14 cellular contexts compared by ENCODE assay signal in the genomic region with DNA sequence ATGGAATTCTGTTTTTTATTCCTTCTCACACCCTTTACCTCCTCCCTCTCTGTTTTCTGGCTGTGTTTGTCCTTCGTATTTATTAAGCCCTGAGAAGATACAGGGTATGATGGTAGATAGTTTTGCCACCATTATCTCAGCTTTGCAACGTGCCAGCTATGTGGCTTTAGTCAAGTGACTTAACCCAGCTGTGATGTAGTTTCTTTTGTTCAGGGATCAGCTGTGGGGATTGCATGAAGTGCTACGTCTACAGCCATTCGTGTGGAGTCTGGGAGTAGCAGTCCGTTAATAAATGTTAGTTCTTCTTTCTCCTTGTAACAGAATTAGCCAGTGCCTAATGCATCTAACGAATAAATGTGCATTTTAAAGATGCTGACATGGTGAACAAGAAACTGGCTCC.
A peak's percentile ranks its signal among the peaks of the same experiment; 100 is the strongest.
DNase-seq lines count a peak whose midpoint lies in the region; ATAC-seq lines count a peak whose summit lies in the region.
"Had no signal": no experiment of that assay in that cellular context is flagged by ENCODE, and none has a peak within 500 bp of the region (broad histone marks: within the 10 kb centered on the region; RNA-seq: fewer than 3 reads in every experiment).

No MANE protein-coding gene starts in this region.

- no peak overlapping the region for H2BK5ac ChIP-seq in neuronal stem cell (ENCODE audit: low read length)

- no peaks in the 10 kb centered on the region for H3K79me1 ChIP-seq in neuronal stem cell (ENCODE audit: low read depth, low read length)

- no peak overlapping the region for H3K4me3 Mint-ChIP-seq in T-helper 17 cell
- no peak overlapping the region for H3K4me3 Mint-ChIP-seq in activated CD4-positive, alpha-beta T cell treated with anti-CD3 and anti-CD28 coated beads, Interleukin-2, amount 10 ng/mL, durations not matched to agents 24 days and 14 days
- H3K4me3 Mint-ChIP-seq: CD4-positive, CD25-positive, alpha-beta regulatory T cell; IgD-negative memory B cell had no signal

- H4K91ac ChIP-seq in neuronal stem cell (ENCODE audit: low read depth, low read length, poor library complexity), result no peak overlapping the region

- no peak overlapping the region for H2BK12ac ChIP-seq in neuronal stem cell (ENCODE audit: low read length)

- H3K27me3 Mint-ChIP-seq in T-helper 17 cell, result peaks cover 20% of the 10 kb centered on the region
- no peaks in the 10 kb centered on the region for H3K27me3 Mint-ChIP-seq in activated CD4-positive, alpha-beta T cell treated with anti-CD3 and anti-CD28 coated beads, Interleukin-2, amount 10 ng/mL, durations not matched to agents 24 days and 14 days
- H3K27me3 Mint-ChIP-seq: CD4-positive, CD25-positive, alpha-beta regulatory T cell had no signal

- no peaks in the 10 kb centered on the region for H3K36me3 Mint-ChIP-seq in T-helper 17 cell (ENCODE audit: low read depth)
- no peaks in the 10 kb centered on the region for H3K36me3 Mint-ChIP-seq in activated CD4-positive, alpha-beta T cell treated with anti-CD3 and anti-CD28 coated beads, Interleukin-2, amount 10 ng/mL, durations not matched to agents 24 days and 14 days (ENCODE audit: low read depth)
- H3K36me3 Mint-ChIP-seq: CD4-positive, CD25-positive, alpha-beta regulatory T cell; IgD-negative memory B cell had no signal

- no peak overlapping the region for H3K18ac ChIP-seq in neuronal stem cell (ENCODE audit: low read length)

- no peak overlapping the region for H3K4me2 ChIP-seq in neuronal stem cell (ENCODE audit: insufficient read depth, low read length, poor library complexity, severe bottlenecking)
- H3K4me2 ChIP-seq: BLaER1 treated with 17β-estradiol and CSF1 and Interleukin-3, amounts not matched to agents 10 nM and 100 nM had no signal

- no peak overlapping the region for H3K27ac Mint-ChIP-seq in T-helper 17 cell
- no peak overlapping the region for H3K27ac Mint-ChIP-seq in activated CD4-positive, alpha-beta T cell treated with anti-CD3 and anti-CD28 coated beads, Interleukin-2, amount 10 ng/mL, durations not matched to agents 24 days and 14 days
- H3K27ac Mint-ChIP-seq: IgD-negative memory B cell had no signal

- intact Hi-C loops in activated CD4-positive, alpha-beta T cell treated with anti-CD3 and anti-CD28 coated beads, Interleukin-2, amount 10 ng/mL, durations not matched to agents 24 days and 14 days (cut with micrococcal nuclease), result no loop called here

- peaks cover 5 to 7% of the 10 kb centered on the region in 2 donors for H3K4me1 ChIP-seq in neuronal stem cell (ENCODE audit: control insufficient read depth in 2 of 2, insufficient read depth in 1 of 2, low read depth in 1 of 2, low read length in 2 of 2)
- H3K4me1 ChIP-seq: BLaER1 treated with 17β-estradiol and CSF1 and Interleukin-3, amounts not matched to agents 10 nM and 100 nM had no signal

- ATAC-seq in HG03342 (IDR thresholded peaks at IDR 0.05; ENCODE audit: unreplicated experiment) (no peak), T-helper 17 cell (no peak), HG03442 (IDR thresholded peaks at IDR 0.05; ENCODE audit: unreplicated experiment) (no peak)

- H3K4me1 Mint-ChIP-seq in T-helper 17 cell, result peaks cover 2% of the 10 kb centered on the region
- no peaks in the 10 kb centered on the region for H3K4me1 Mint-ChIP-seq in activated CD4-positive, alpha-beta T cell treated with anti-CD3 and anti-CD28 coated beads, Interleukin-2, amount 10 ng/mL, durations not matched to agents 24 days and 14 days
- H3K4me1 Mint-ChIP-seq: CD4-positive, CD25-positive, alpha-beta regulatory T cell had no signal

- peaks cover 0 to 3% of the 10 kb centered on the region in 2 donors for H3K9me3 ChIP-seq in neuronal stem cell (replicated peaks in 1 of 2; ENCODE audit: control insufficient read depth in 2 of 2, insufficient read depth in 1 of 2, low read depth in 1 of 2, low read length in 2 of 2)
- H3K9me3 ChIP-seq in T-helper 17 cell (ENCODE audit: control insufficient read depth, low read length, poor library complexity, severe bottlenecking), result no peaks in the 10 kb centered on the region

- no peak overlapping the region for H4K8ac ChIP-seq in neuronal stem cell (ENCODE audit: low read depth, low read length)

- no peak overlapping the region for H3K14ac ChIP-seq in neuronal stem cell (ENCODE audit: low read length)

- no peak overlapping the region for H2AK5ac ChIP-seq in neuronal stem cell (ENCODE audit: low read depth, low read length)

- no peaks in the 10 kb centered on the region for H3K36me3 ChIP-seq in neuronal stem cell (replicated peaks in 1 of 2; ENCODE audit: control insufficient read depth in 2 of 2, insufficient read depth in 2 of 2, low read length in 2 of 2)
- H3K36me3 ChIP-seq: BLaER1 treated with 17β-estradiol and CSF1 and Interleukin-3, amounts not matched to agents 10 nM and 100 nM had no signal

- H3K23ac ChIP-seq in neuronal stem cell (ENCODE audit: low read depth, low read length, poor library complexity), result no peak overlapping the region

- WGBS in neuronal stem cell (ENCODE audit: extremely low coverage in 2 of 2, insufficient read length in 2 of 2, insufficient replicate concordance in 1 of 2), 2 donors, result no CpG with 5 or more reads among the region's 6 CpGs

- no peak overlapping the region for H2BK120ac ChIP-seq in neuronal stem cell (ENCODE audit: low read depth, low read length)

- no peaks in the 10 kb centered on the region for H3K27me3 ChIP-seq in neuronal stem cell (ENCODE audit: control insufficient read depth in 3 of 3, insufficient read depth in 3 of 3, low read depth in 1 of 3, low read length in 3 of 3)
- H3K27me3 ChIP-seq: BLaER1 treated with 17β-estradiol and CSF1 and Interleukin-3, amounts not matched to agents 10 nM and 100 nM had no signal

- no peak overlapping the region for H3K27ac ChIP-seq in neuronal stem cell (replicated peaks; ENCODE audit: low read length)
- H3K27ac ChIP-seq: BLaER1 treated with 17β-estradiol and CSF1 and Interleukin-3, amounts not matched to agents 10 nM and 100 nM; GM23248 had no signal

- no peak overlapping the region for H3K9ac ChIP-seq in neuronal stem cell (ENCODE audit: low read depth, low read length, poor library complexity)
- H3K9ac ChIP-seq: BLaER1 treated with 17β-estradiol and CSF1 and Interleukin-3, amounts not matched to agents 10 nM and 100 nM; GM23248 had no signal

- H3K4ac ChIP-seq in neuronal stem cell (ENCODE audit: low read length), result no peak overlapping the region

- no peak overlapping the region for H2BK15ac ChIP-seq in neuronal stem cell (ENCODE audit: low read length)

- no peak overlapping the region for H2AFZ ChIP-seq in neuronal stem cell (ENCODE audit: low read length)
- H2AFZ ChIP-seq: GM23248 had no signal

- H3K4me3 ChIP-seq in neuronal stem cell (ENCODE audit: low read length in 2 of 2), result no peak overlapping the region
- H3K4me3 ChIP-seq: BLaER1 treated with 17β-estradiol and CSF1 and Interleukin-3, amounts not matched to agents 10 nM and 100 nM; GM23248 had no signal

- no peaks in the 10 kb centered on the region for H3K9me3 Mint-ChIP-seq in activated CD4-positive, alpha-beta T cell treated with anti-CD3 and anti-CD28 coated beads, Interleukin-2, amount 10 ng/mL, durations not matched to agents 24 days and 14 days
- H3K9me3 Mint-ChIP-seq: IgD-negative memory B cell had no signal

- peak; percentile 16 for DNase-seq in NCI-H524 treated with DMSO at 0.1 percent for 48 hours (lab: John Stamatoyannopoulos, UW)
- DNase-seq in globus pallidus (ENCODE audit: low spot score), result peak; percentile 43
- DNase-seq in neuronal stem cell (ENCODE audit: low spot score), result peak; percentile 4
- DNase-seq in T-helper 17 cell, result no peak
- DNase-seq in activated CD4-positive, alpha-beta T cell treated with anti-CD3 and anti-CD28 coated beads, Interleukin-2, amount 10 ng/mL, durations not matched to agents 24 days and 14 days, result no peak
- DNase-seq: AML-193; CD4-positive, CD25-positive, alpha-beta regulatory T cell; DMS 273 treated with DMSO at 0.1 percent for 48 hours; DMS79; GM23248 had no signal

Comparison
In these comparisons a context has a peak if more than half of its experiments do, and no peak if none do; other contexts are left out.
1. DNase-seq: peak in NCI-H524 treated with DMSO at 0.1 percent for 48 hours (single experiment), globus pallidus (single experiment) and neuronal stem cell (single experiment); none in T-helper 17 cell (0 of 3) and activated CD4-positive, alpha-beta T cell treated with anti-CD3 and anti-CD28 coated beads, Interleukin-2, amount 10 ng/mL, durations not matched to agents 24 days and 14 days (single experiment).